20 cellular contexts compared by ENCODE assay signal in the genomic region with DNA sequence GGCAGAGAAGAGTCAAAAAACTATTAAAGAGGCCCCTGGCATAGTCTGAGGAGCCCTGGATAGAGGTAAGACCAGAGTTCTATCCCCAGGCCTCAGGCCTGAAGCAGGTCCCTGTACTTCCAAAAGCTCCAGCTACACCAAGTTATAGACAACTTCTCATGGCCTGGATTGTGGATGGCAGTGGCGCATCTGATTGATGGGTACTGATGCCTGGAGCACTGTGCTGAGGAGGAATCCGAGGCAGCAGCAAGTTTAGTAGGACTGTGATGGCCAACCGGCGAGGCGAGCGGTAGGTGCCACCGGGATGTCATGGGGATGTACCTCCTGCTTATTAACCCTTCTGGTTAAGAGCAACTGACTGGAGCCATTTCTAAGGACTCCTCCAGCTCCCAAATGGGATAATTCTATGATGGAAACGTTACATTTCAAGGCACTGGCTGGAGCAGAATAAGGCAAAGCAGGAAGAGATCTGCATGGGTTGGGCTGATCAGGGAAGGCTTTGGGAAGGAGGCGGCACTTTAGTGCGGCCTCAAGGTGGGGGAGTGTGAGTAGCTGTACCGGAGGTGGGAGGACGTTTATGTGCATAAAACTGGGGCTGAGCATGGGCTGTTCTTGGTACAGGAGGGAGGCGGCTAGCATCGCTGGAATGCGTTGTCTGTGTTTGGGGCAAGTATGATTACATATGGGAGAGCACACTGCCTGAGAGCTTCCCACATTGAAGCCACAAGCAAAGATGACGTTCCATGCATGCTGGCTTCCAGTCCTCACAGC.
"Had no signal": no experiment of that assay in that cellular context is flagged by ENCODE, and none has a peak within 500 bp of the region (broad histone marks: within the 10 kb centered on the region; RNA-seq: fewer than 3 reads in every experiment).

No MANE protein-coding gene starts in this region.

- H3K4me1 ChIP-seq: thyroid gland had no signal

- H3K9me3 Mint-ChIP-seq: activated B cell treated with CpG ODN at 0.5 μM for 24 hours; activated CD4-positive, alpha-beta memory T cell treated with anti-CD3 and anti-CD28 coated beads, Interleukin-2, amount 10 ng/mL, durations not matched to agents 7 days and 5 days; activated naive CD4-positive, alpha-beta T cell treated with anti-CD3 and anti-CD28 coated beads for 36 hours; stimulated activated memory B cell treated with anti-CD40 and anti-IgM and Interleukin-4, amounts not matched to agents 10 μg/mL and 1 μg/mL and 100 μg/mL, for 72 hours had no signal

- H3K27ac ChIP-seq: epithelial cell of prostate, neural progenitor cell, ovary, thyroid gland had no signal

- H3K36me3 Mint-ChIP-seq: neural progenitor cell; stimulated activated memory B cell treated with anti-CD40 and anti-IgM and Interleukin-4, amounts not matched to agents 10 μg/mL and 1 μg/mL and 100 μg/mL, for 72 hours had no signal

- H3K36me3 ChIP-seq: ascending aorta, neural progenitor cell, ovary, thyroid gland had no signal

- H3K4me1 Mint-ChIP-seq: activated B cell treated with CpG ODN at 0.5 μM for 24 hours; stimulated activated memory B cell treated with anti-CD40 and anti-IgM and Interleukin-4, amounts not matched to agents 10 μg/mL and 1 μg/mL and 100 μg/mL, for 72 hours had no signal

- H3K9me3 ChIP-seq: ascending aorta, ovary, psoas muscle, thyroid gland had no signal

- H3K4me3 Mint-ChIP-seq: activated B cell treated with CpG ODN at 0.5 μM for 24 hours; activated CD4-positive, alpha-beta memory T cell treated with anti-CD3 and anti-CD28 coated beads, Interleukin-2, amount 10 ng/mL, durations not matched to agents 7 days and 5 days; activated naive CD4-positive, alpha-beta T cell treated with anti-CD3 and anti-CD28 coated beads for 36 hours; neural progenitor cell; stimulated activated memory B cell treated with anti-CD40 and anti-IgM and Interleukin-4, amounts not matched to agents 10 μg/mL and 1 μg/mL and 100 μg/mL, for 72 hours had no signal

- H3K4me3 ChIP-seq: ascending aorta, neural progenitor cell, ovary, psoas muscle, thyroid gland had no signal

- H3K27me3 ChIP-seq: ascending aorta, ovary, thyroid gland had no signal

- DNase-seq: activated B cell treated with CpG ODN at 0.5 μM for 24 hours; activated CD4-positive, alpha-beta memory T cell treated with anti-CD3 and anti-CD28 coated beads, Interleukin-2, amount 10 ng/mL, durations not matched to agents 7 days and 5 days; activated CD4-positive, alpha-beta T cell treated with anti-CD3 and anti-CD28 coated beads for 4 hours; activated naive CD4-positive, alpha-beta T cell treated with anti-CD3 and anti-CD28 coated beads for 36 hours; activated T-cell treated with anti-CD3 and anti-CD28 coated beads, Interleukin-2, amount 50 U/mL, for 1 hour; dermis blood vessel endothelial cell; foreskin melanocyte; kidney; midbrain; ovary; psoas muscle; right cardiac atrium; stimulated activated CD4-positive, alpha-beta T cell treated with anti-CD3 and anti-CD28 coated beads, Interleukin-4, amount 100 ng/mL, for 4 hours; SW 1271; thyroid gland had no signal

- ATAC-seq: left lobe of liver; stimulated activated memory B cell treated with anti-CD40 and anti-IgM and Interleukin-4, amounts not matched to agents 10 μg/mL and 1 μg/mL and 100 μg/mL, for 72 hours had no signal

- H3K27ac Mint-ChIP-seq: activated B cell treated with CpG ODN at 0.5 μM for 24 hours; activated CD4-positive, alpha-beta memory T cell treated with anti-CD3 and anti-CD28 coated beads, Interleukin-2, amount 10 ng/mL, durations not matched to agents 7 days and 5 days; activated naive CD4-positive, alpha-beta T cell treated with anti-CD3 and anti-CD28 coated beads for 36 hours; neural progenitor cell; stimulated activated memory B cell treated with anti-CD40 and anti-IgM and Interleukin-4, amounts not matched to agents 10 μg/mL and 1 μg/mL and 100 μg/mL, for 72 hours had no signal
